8 cellular contexts compared by ENCODE assay signal in the genomic region with DNA sequence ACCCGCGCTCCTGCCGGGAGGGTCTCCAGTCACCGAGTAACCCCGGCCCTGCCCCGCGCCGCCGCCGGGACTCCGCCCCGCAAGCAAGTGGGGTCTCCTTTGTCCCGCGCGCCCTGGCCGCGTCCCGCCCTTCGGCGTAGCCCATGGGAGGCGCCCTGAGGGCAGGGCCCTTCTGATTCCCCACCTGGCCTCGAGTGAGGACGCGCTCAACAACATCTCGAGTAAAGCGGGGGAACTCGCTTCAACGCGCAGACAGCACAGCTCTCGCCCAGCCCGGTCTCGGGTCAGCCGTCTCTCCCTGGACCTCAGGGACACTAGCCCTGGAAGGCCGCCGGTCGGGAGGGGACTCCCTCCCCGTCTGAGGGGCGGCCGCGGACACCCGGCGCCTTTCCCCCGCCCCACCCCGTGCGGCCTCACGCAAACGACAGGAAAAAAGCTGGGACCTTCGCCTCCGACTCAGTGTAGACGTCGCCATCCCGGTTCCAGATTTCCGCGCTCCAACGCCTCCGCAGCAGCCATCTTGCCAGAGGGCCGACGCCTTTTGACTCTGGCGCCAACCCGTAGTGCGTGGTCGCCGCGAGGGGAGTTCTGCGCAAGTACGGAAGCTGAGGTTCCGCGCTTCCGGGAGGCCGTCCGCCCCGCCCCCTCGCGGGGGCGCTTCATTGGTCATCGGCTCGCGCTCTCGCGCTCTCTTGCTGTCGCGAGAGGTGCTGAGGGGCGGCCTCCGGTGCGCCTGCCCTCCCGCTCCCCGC. TPM values are rescaled to one million over a fixed set of nuclear protein-coding genes. Genes with fewer than 3 reads are reported as not detected.
DNase-seq lines count a peak whose midpoint lies in the region; ATAC-seq, FAIRE-seq and TF ChIP-seq lines count a peak whose summit lies in the region.

No MANE protein-coding gene starts in this region.

- TF ChIP-seq POLR2A in H54 (IDR thresholded peaks at IDR 0.05; ENCODE audit: low read depth, low read length): peak; percentile 92

- no peaks in the 10 kb centered on the region for H3K27me3 Mint-ChIP-seq in activated T-helper 2 cell treated with anti-CD3 and anti-CD28 coated beads, Interferon-gamma antibody, Interleukin-2, Interleukin-4, amounts not matched to agents 10 μg/mL and 5 μg/mL and 100 μg/mL, durations not matched to agents 14 hours and 24 hours and 36 hours (ENCODE audit: low read depth)
- no peaks in the 10 kb centered on the region for H3K27me3 Mint-ChIP-seq in natural killer cell treated with Interleukin-12 subunit alpha and Interleukin-12 subunit beta and Interleukin-15 and Interleukin-18, amount 100 ng/mL, for 72 hours

- ATAC-seq in natural killer cell treated with Interleukin-12 subunit alpha and Interleukin-12 subunit beta and Interleukin-15 and Interleukin-18, amount 100 ng/mL, for 72 hours: peak; percentile 95 to 97

- H3K27ac Mint-ChIP-seq in activated T-helper 2 cell treated with anti-CD3 and anti-CD28 coated beads, Interferon-gamma antibody, Interleukin-2, Interleukin-4, amounts not matched to agents 10 μg/mL and 5 μg/mL and 100 μg/mL, durations not matched to agents 14 hours and 24 hours and 36 hours: peak overlapping the region; percentile 91
- H3K27ac Mint-ChIP-seq in natural killer cell treated with Interleukin-12 subunit alpha and Interleukin-12 subunit beta and Interleukin-15 and Interleukin-18, amount 100 ng/mL, for 72 hours: peak overlapping the region in 1 of 2 donors; percentile 95

- H3K9me3 Mint-ChIP-seq in activated T-helper 2 cell treated with anti-CD3 and anti-CD28 coated beads, Interferon-gamma antibody, Interleukin-2, Interleukin-4, amounts not matched to agents 10 μg/mL and 5 μg/mL and 100 μg/mL, durations not matched to agents 14 hours and 24 hours and 36 hours: no peaks in the 10 kb centered on the region
- H3K9me3 Mint-ChIP-seq in natural killer cell treated with Interleukin-12 subunit alpha and Interleukin-12 subunit beta and Interleukin-15 and Interleukin-18, amount 100 ng/mL, for 72 hours: no peaks in the 10 kb centered on the region

- FAIRE-seq in H54 (lab: Jason Lieb, UNC): no peak

- intact Hi-C loops in activated T-helper 2 cell treated with anti-CD3 and anti-CD28 coated beads, Interferon-gamma antibody, Interleukin-2, Interleukin-4, amounts not matched to agents 10 μg/mL and 5 μg/mL and 100 μg/mL, durations not matched to agents 14 hours and 24 hours and 36 hours (cut with micrococcal nuclease): loop anchor here (1.0 to 5.0 kb wide), 4 partner anchors 8 to 140 kb away; partner anchors contain the start of gene MRGBP

- peaks cover 26% of the 10 kb centered on the region for H3K4me1 Mint-ChIP-seq in activated T-helper 2 cell treated with anti-CD3 and anti-CD28 coated beads, Interferon-gamma antibody, Interleukin-2, Interleukin-4, amounts not matched to agents 10 μg/mL and 5 μg/mL and 100 μg/mL, durations not matched to agents 14 hours and 24 hours and 36 hours (ENCODE audit: low read depth)
- H3K4me1 Mint-ChIP-seq in natural killer cell treated with Interleukin-12 subunit alpha and Interleukin-12 subunit beta and Interleukin-15 and Interleukin-18, amount 100 ng/mL, for 72 hours (ENCODE audit: low read depth in 2 of 2): peaks cover 20 to 28% of the 10 kb centered on the region in 2 donors

- DNase-seq in EL (peak; percentile 94), H54 (ENCODE audit: insufficient read length, low spot score) (peak; percentile 94), LoVo (ENCODE audit: low spot score) (peak; percentile 96), RPMI8226 (peak; percentile 98), fibroblast of peridontal ligament (ENCODE audit: extremely low read depth) (peak; percentile 94)
- DNase-seq in activated T-helper 2 cell treated with anti-CD3 and anti-CD28 coated beads, Interferon-gamma antibody, Interleukin-2, Interleukin-4, amounts not matched to agents 10 μg/mL and 5 μg/mL and 100 μg/mL, durations not matched to agents 14 hours and 24 hours and 36 hours (ENCODE audit: low spot score): peak; percentile 97
- peak; percentile 98 for DNase-seq in natural killer cell treated with Interleukin-12 subunit alpha and Interleukin-12 subunit beta and Interleukin-15 and Interleukin-18, amount 100 ng/mL, for 72 hours (ENCODE audit: low spot score)
- DNase-seq in stimulated activated naive CD4-positive, alpha-beta T cell (lab: John Stamatoyannopoulos, UW): peak; percentile 94 to 97 (median 96)

- peaks cover 41% of the 10 kb centered on the region for H3K36me3 Mint-ChIP-seq in activated T-helper 2 cell treated with anti-CD3 and anti-CD28 coated beads, Interferon-gamma antibody, Interleukin-2, Interleukin-4, amounts not matched to agents 10 μg/mL and 5 μg/mL and 100 μg/mL, durations not matched to agents 14 hours and 24 hours and 36 hours (ENCODE audit: low read depth)
- H3K36me3 Mint-ChIP-seq in natural killer cell treated with Interleukin-12 subunit alpha and Interleukin-12 subunit beta and Interleukin-15 and Interleukin-18, amount 100 ng/mL, for 72 hours: peaks cover 5% of the 10 kb centered on the region

- peak overlapping the region; percentile 90 for H3K4me3 Mint-ChIP-seq in activated T-helper 2 cell treated with anti-CD3 and anti-CD28 coated beads, Interferon-gamma antibody, Interleukin-2, Interleukin-4, amounts not matched to agents 10 μg/mL and 5 μg/mL and 100 μg/mL, durations not matched to agents 14 hours and 24 hours and 36 hours (ENCODE audit: low read depth)
- peak overlapping the region; percentile 92 for H3K4me3 Mint-ChIP-seq in natural killer cell treated with Interleukin-12 subunit alpha and Interleukin-12 subunit beta and Interleukin-15 and Interleukin-18, amount 100 ng/mL, for 72 hours

RNA-seq across cellular contexts. Expression of gene GID8, which starts 0.4 kb away (rescaled TPM):
- total RNA-seq in activated T-helper 2 cell treated with anti-CD3 and anti-CD28 coated beads, Interferon-gamma antibody, Interleukin-2, Interleukin-4, amounts not matched to agents 10 μg/mL and 5 μg/mL and 100 μg/mL, durations not matched to agents 14 hours and 24 hours and 36 hours: 50.5 and 53.7 TPM in 2 replicates
- total RNA-seq in natural killer cell treated with Interleukin-12 subunit alpha and Interleukin-12 subunit beta and Interleukin-15 and Interleukin-18, amount 100 ng/mL, for 72 hours: 10 to 100 TPM; 34.9 to 35.5 TPM

RNA-seq across cellular contexts. Expression of gene DIDO1, which starts 11.2 kb away (rescaled TPM):
- 57.9 and 59.8 TPM in 2 replicates for total RNA-seq in activated T-helper 2 cell treated with anti-CD3 and anti-CD28 coated beads, Interferon-gamma antibody, Interleukin-2, Interleukin-4, amounts not matched to agents 10 μg/mL and 5 μg/mL and 100 μg/mL, durations not matched to agents 14 hours and 24 hours and 36 hours
- total RNA-seq in natural killer cell treated with Interleukin-12 subunit alpha and Interleukin-12 subunit beta and Interleukin-15 and Interleukin-18, amount 100 ng/mL, for 72 hours: 10 to 100 TPM; 57.6 to 81.1 TPM

RNA-seq across cellular contexts. Expression of gene SLC17A9, which starts 15.0 kb away (rescaled TPM):
- 20.2 and 21.4 TPM in 2 replicates for total RNA-seq in activated T-helper 2 cell treated with anti-CD3 and anti-CD28 coated beads, Interferon-gamma antibody, Interleukin-2, Interleukin-4, amounts not matched to agents 10 μg/mL and 5 μg/mL and 100 μg/mL, durations not matched to agents 14 hours and 24 hours and 36 hours
- total RNA-seq in natural killer cell treated with Interleukin-12 subunit alpha and Interleukin-12 subunit beta and Interleukin-15 and Interleukin-18, amount 100 ng/mL, for 72 hours: 100 to 1,000 TPM in 1 of 2 donors, 10 to 100 TPM in 1; 34.9 to 100 TPM

Comparison
In these comparisons a context has a peak if more than half of its experiments do, and no peak if none do; other contexts are left out.
1. Peak in every context shown above with its lines: DNase-seq and ATAC-seq.